ENCODE assay signal across 1 cellular context in genomic region chr20:16580127-16580526, GRCh38.
TF ChIP-seq lines count a peak whose summit lies in the region.

No MANE protein-coding gene starts in this region.

TF ChIP-seq in HEK293, 187 proteins besides CTCF, POLR2A, EP300 and RAD21 (continued from another document):
- TF ChIP-seq PRDM6 (tag by site-specific recombination; IDR thresholded peaks at IDR 0.05) (peak; percentile 76), ZNF654 (tag by site-specific recombination; IDR thresholded peaks at IDR 0.05; ENCODE audit: low read depth) (0 out of 2 replicates have a peak, but pooled peaks have one; percentile 4), TCF7L2 (IDR thresholded peaks at IDR 0.05; ENCODE audit: borderline replicate concordance, low read depth, low read length) (no peak), FEZF1 (tag by site-specific recombination; IDR thresholded peaks at IDR 0.05) (peak; percentile 25; the same call in 1 of the 2 replicates), KLF17 (tag by site-specific recombination; IDR thresholded peaks at IDR 0.05) (no peak), IKZF3 (tag by site-specific recombination; IDR thresholded peaks at IDR 0.05) (0 out of 2 replicates have a peak, but pooled peaks have one; percentile 10), SP7 (tag by site-specific recombination; IDR thresholded peaks at IDR 0.05) (peak; percentile 84), ZNF639 (tag by site-specific recombination; IDR thresholded peaks at IDR 0.05) (no peak), ZNF621 (tag by site-specific recombination; IDR thresholded peaks at IDR 0.05) (no peak), ZNF830 (tag by site-specific recombination; IDR thresholded peaks at IDR 0.05; ENCODE audit: low read depth) (no peak), ZNF221 (tag by site-specific recombination; IDR thresholded peaks at IDR 0.05; ENCODE audit: borderline replicate concordance) (no peak), ZNF629 (tag by site-specific recombination; IDR thresholded peaks at IDR 0.05) (peak; percentile 41; the same call in 1 of the 2 replicates)
